In genomic region chr17:78186689-78187595, GRCh38 we compare ENCODE assay signal across 8 cellular contexts. TPM values are rescaled to one million over a fixed set of nuclear protein-coding genes. Genes with fewer than 3 reads are reported as not detected.
DNase-seq lines count a peak whose midpoint lies in the region; ATAC-seq and TF ChIP-seq lines count a peak whose summit lies in the region.

TSS of gene AFMID (plus strand) at chr17:78187362. CDS start at chr17:78187371, 9 bp downstream.
TSS of gene TK1 (minus strand) at chr17:78187052. CDS start at chr17:78186994, 58 bp downstream.

- peaks cover 17% of the 10 kb centered on the region for H3K36me3 Mint-ChIP-seq in activated T-helper 1 cell treated with anti-CD3 and anti-CD28 coated beads, Interleukin-12 subunit alpha, Interleukin-12 subunit beta, Interleukin-2, Interleukin-4 antibody, amounts not matched to agents 30 ng/mL and 10 ng/mL and 1 ng/mL, durations not matched to agents 14 hours and 24 hours and 36 hours (ENCODE audit: low read depth)
- no peaks in the 10 kb centered on the region for H3K36me3 Mint-ChIP-seq in natural killer cell

- H3K36me3 ChIP-seq in KOPT-K1 (ENCODE audit: insufficient read depth, low read length): no peaks in the 10 kb centered on the region; the same call in 1 of the 2 replicates

- peak within 1 kb of the TSS; percentile 76 for H3K4me3 ChIP-seq in fibroblast of mammary gland (ENCODE audit: control insufficient read depth, low read depth, low read length)

- DNase-seq in Daoy (ENCODE audit: low read depth) (peak; percentile 99), RPMI7951 (ENCODE audit: low read depth) (peak; percentile 94), fibroblast of mammary gland (ENCODE audit: low read depth) (peak; percentile 95), natural killer cell (peak; percentile 77)
- peak; percentile 87 for DNase-seq in activated T-helper 1 cell treated with anti-CD3 and anti-CD28 coated beads, Interleukin-12 subunit alpha, Interleukin-12 subunit beta, Interleukin-2, Interleukin-4 antibody, amounts not matched to agents 30 ng/mL and 10 ng/mL and 1 ng/mL, durations not matched to agents 14 hours and 24 hours and 36 hours (ENCODE audit: low spot score)
- DNase-seq in stimulated activated naive CD4-positive, alpha-beta T cell treated with Interleukin-2 at 50 U/mL for 16 hours (lab: John Stamatoyannopoulos, UW): peak; percentile 83

- peak within 1 kb of the TSS; percentile 86 for H3K27ac Mint-ChIP-seq in activated T-helper 1 cell treated with anti-CD3 and anti-CD28 coated beads, Interleukin-12 subunit alpha, Interleukin-12 subunit beta, Interleukin-2, Interleukin-4 antibody, amounts not matched to agents 30 ng/mL and 10 ng/mL and 1 ng/mL, durations not matched to agents 14 hours and 24 hours and 36 hours
- peak within 1 kb of the TSS in 1 of 2 donors; percentile 59 for H3K27ac Mint-ChIP-seq in natural killer cell

- H3K9me3 Mint-ChIP-seq in activated T-helper 1 cell treated with anti-CD3 and anti-CD28 coated beads, Interleukin-12 subunit alpha, Interleukin-12 subunit beta, Interleukin-2, Interleukin-4 antibody, amounts not matched to agents 30 ng/mL and 10 ng/mL and 1 ng/mL, durations not matched to agents 14 hours and 24 hours and 36 hours: no peaks in the 10 kb centered on the region
- H3K9me3 Mint-ChIP-seq in natural killer cell: no peaks in the 10 kb centered on the region

- peaks cover 47% of the 10 kb centered on the region for H3K4me1 Mint-ChIP-seq in activated T-helper 1 cell treated with anti-CD3 and anti-CD28 coated beads, Interleukin-12 subunit alpha, Interleukin-12 subunit beta, Interleukin-2, Interleukin-4 antibody, amounts not matched to agents 30 ng/mL and 10 ng/mL and 1 ng/mL, durations not matched to agents 14 hours and 24 hours and 36 hours (ENCODE audit: low read depth)
- peaks cover 0 to 15% of the 10 kb centered on the region in 2 donors for H3K4me1 Mint-ChIP-seq in natural killer cell

- ATAC-seq in GM21786 (IDR thresholded peaks at IDR 0.05; ENCODE audit: unreplicated experiment): peak; percentile 85
- ATAC-seq in natural killer cell: peak; percentile 91 to 93 (median 92)

- H3K4me3 Mint-ChIP-seq in activated T-helper 1 cell treated with anti-CD3 and anti-CD28 coated beads, Interleukin-12 subunit alpha, Interleukin-12 subunit beta, Interleukin-2, Interleukin-4 antibody, amounts not matched to agents 30 ng/mL and 10 ng/mL and 1 ng/mL, durations not matched to agents 14 hours and 24 hours and 36 hours: peak within 1 kb of the TSS; percentile 95
- peak within 1 kb of the TSS; percentile 80 for H3K4me3 Mint-ChIP-seq in natural killer cell

- H3K27me3 Mint-ChIP-seq in activated T-helper 1 cell treated with anti-CD3 and anti-CD28 coated beads, Interleukin-12 subunit alpha, Interleukin-12 subunit beta, Interleukin-2, Interleukin-4 antibody, amounts not matched to agents 30 ng/mL and 10 ng/mL and 1 ng/mL, durations not matched to agents 14 hours and 24 hours and 36 hours (ENCODE audit: insufficient read depth): no peaks in the 10 kb centered on the region
- no peaks in the 10 kb centered on the region for H3K27me3 Mint-ChIP-seq in natural killer cell (ENCODE audit: low read depth in 2 of 2)

- peak within 1 kb of the TSS; percentile 41 for H3K27ac ChIP-seq in KOPT-K1 (ENCODE audit: low read depth, low read length, poor library complexity, severe bottlenecking)

- intact Hi-C loops in activated T-helper 1 cell treated with anti-CD3 and anti-CD28 coated beads, Interleukin-12 subunit alpha, Interleukin-12 subunit beta, Interleukin-2, Interleukin-4 antibody, amounts not matched to agents 30 ng/mL and 10 ng/mL and 1 ng/mL, durations not matched to agents 14 hours and 24 hours and 36 hours (cut with micrococcal nuclease): loop anchor here (1.0 to 2.0 kb wide), 6 partner anchors 11 to 64 kb away; partner anchors contain the start of genes BIRC5 and SYNGR2
- intact Hi-C loops in natural killer cell (cut with micrococcal nuclease): no loop called here

- no peaks in the 10 kb centered on the region for H3K9me3 ChIP-seq in KOPT-K1 (ENCODE audit: insufficient read depth, low read length, poor library complexity, severe bottlenecking)

- TF ChIP-seq CTCF in fibroblast of mammary gland (conservative IDR thresholded peaks at IDR 0.05; ENCODE audit: control insufficient read depth, insufficient read depth, low read depth, low read length) (peak; percentile 51), natural killer cell (IDR thresholded peaks at IDR 0.05) (peak; percentile 29)

RNA-seq across cellular contexts. Expression of gene AFMID, which starts in this region (rescaled TPM):
- total RNA-seq in Daoy (2014; rRNA removed; shearing (Covaris generic)): 12.1 and 14.8 TPM in 2 replicates
- 16.0 and 20.9 TPM in 2 replicates for total RNA-seq in RPMI7951 (2014; rRNA removed; shearing (Covaris generic))
- total RNA-seq in activated T-helper 1 cell treated with anti-CD3 and anti-CD28 coated beads, Interleukin-12 subunit alpha, Interleukin-12 subunit beta, Interleukin-2, Interleukin-4 antibody, amounts not matched to agents 30 ng/mL and 10 ng/mL and 1 ng/mL, durations not matched to agents 14 hours and 24 hours and 36 hours: 26.2 and 27.7 TPM in 2 replicates
- 1 to 10 TPM; 2.2 to 4.1 (median 2.3) TPM for total RNA-seq in natural killer cell

RNA-seq across cellular contexts. Expression of gene TK1, which starts in this region (rescaled TPM):
- total RNA-seq in Daoy (2014; rRNA removed; shearing (Covaris generic)): 111 and 130 TPM in 2 replicates
- 161 and 167 TPM in 2 replicates for total RNA-seq in RPMI7951 (2014; rRNA removed; shearing (Covaris generic))
- total RNA-seq in activated T-helper 1 cell treated with anti-CD3 and anti-CD28 coated beads, Interleukin-12 subunit alpha, Interleukin-12 subunit beta, Interleukin-2, Interleukin-4 antibody, amounts not matched to agents 30 ng/mL and 10 ng/mL and 1 ng/mL, durations not matched to agents 14 hours and 24 hours and 36 hours: 65.8 and 66.8 TPM in 2 replicates
- 1 to 10 TPM; 2.1 to 5.1 (median 3.9) TPM for total RNA-seq in natural killer cell

Comparison
In these comparisons a context has a peak if more than half of its experiments do, and no peak if none do; other contexts are left out.
1. Peak in every context shown above with its lines: DNase-seq, ATAC-seq, H3K4me3 ChIP-seq and H3K27ac ChIP-seq.
2. RNA of gene TK1 (total RNA-seq): 161 to 167 TPM in RPMI7951, 111 to 130 TPM in Daoy and 65.8 to 66.8 TPM in activated T-helper 1 cell treated with anti-CD3 and anti-CD28 coated beads, Interleukin-12 subunit alpha, Interleukin-12 subunit beta, Interleukin-2, Interleukin-4 antibody, amounts not matched to agents 30 ng/mL and 10 ng/mL and 1 ng/mL, durations not matched to agents 14 hours and 24 hours and 36 hours; 2.1 to 5.1 TPM in natural killer cell; every median in the first group is over 10 times any median in the second.